Comparison of ENCODE assay signal across 9 cellular contexts in genomic region chr11:1202154-1202775, GRCh38. TPM values are rescaled to one million over a fixed set of nuclear protein-coding genes. Genes with fewer than 3 reads are reported as not detected.
A peak's percentile ranks its signal among the peaks of the same experiment; 100 is the strongest.
DNase-seq lines count a peak whose midpoint lies in the region; ATAC-seq and TF ChIP-seq lines count a peak whose summit lies in the region.
"Had no signal": no experiment of that assay in that cellular context is flagged by ENCODE, and none has a peak within 500 bp of the region (broad histone marks: within the 10 kb centered on the region; RNA-seq: fewer than 3 reads in every experiment).

No MANE protein-coding gene starts in this region.

- H3K4me1 Mint-ChIP-seq in progenitor cell of endocrine pancreas (ENCODE audit: low read depth): no peaks in the 10 kb centered on the region
- H3K4me1 Mint-ChIP-seq in stimulated activated memory B cell treated with anti-CD40 and anti-IgM and Interleukin-4, amounts not matched to agents 10 μg/mL and 1 μg/mL and 100 μg/mL, for 72 hours: no peaks in the 10 kb centered on the region

- no peak for TF ChIP-seq CTCF in progenitor cell of endocrine pancreas (IDR thresholded peaks at IDR 0.05; ENCODE audit: unreplicated experiment)

- H3K4me3 ChIP-seq in Jurkat, Clone E6-1 (ENCODE audit: low read length): no peak overlapping the region

- H3K27me3 Mint-ChIP-seq in progenitor cell of endocrine pancreas: peaks cover 9% of the 10 kb centered on the region
- H3K27me3 Mint-ChIP-seq in stimulated activated memory B cell treated with anti-CD40 and anti-IgM and Interleukin-4, amounts not matched to agents 10 μg/mL and 1 μg/mL and 100 μg/mL, for 72 hours: peaks cover 13% of the 10 kb centered on the region

- DNase-seq in NCI-H82 (lab: John Stamatoyannopoulos, UW): peak; percentile 20
- DNase-seq in NCI-H82 treated with DMSO at 0.1 percent for 48 hours (lab: John Stamatoyannopoulos, UW; ENCODE audit: unreplicated experiment): no peak
- DNase-seq in Jurkat, Clone E6-1 (ENCODE audit: low read depth, low spot score): peak; percentile 15
- DNase-seq in cerebellar cortex (ENCODE audit: low spot score): peak; percentile 7
- DNase-seq in progenitor cell of endocrine pancreas (ENCODE audit: low spot score, unreplicated experiment): peak; percentile 8
- DNase-seq in DMS114 treated with DMSO at 0.1 percent for 48 hours (lab: John Stamatoyannopoulos, UW; ENCODE audit: unreplicated experiment): no peak
- no peak for DNase-seq in NCI-H748 (lab: John Stamatoyannopoulos, UW; ENCODE audit: unreplicated experiment)

- no peaks in the 10 kb centered on the region for H3K36me3 Mint-ChIP-seq in progenitor cell of endocrine pancreas (ENCODE audit: insufficient read depth)
- H3K36me3 Mint-ChIP-seq in stimulated activated memory B cell treated with anti-CD40 and anti-IgM and Interleukin-4, amounts not matched to agents 10 μg/mL and 1 μg/mL and 100 μg/mL, for 72 hours: no peaks in the 10 kb centered on the region

- no peak overlapping the region for H3K27ac Mint-ChIP-seq in progenitor cell of endocrine pancreas
- no peak overlapping the region for H3K27ac Mint-ChIP-seq in stimulated activated memory B cell treated with anti-CD40 and anti-IgM and Interleukin-4, amounts not matched to agents 10 μg/mL and 1 μg/mL and 100 μg/mL, for 72 hours

- no peak for ATAC-seq in stimulated activated memory B cell treated with anti-CD40 and anti-IgM and Interleukin-4, amounts not matched to agents 10 μg/mL and 1 μg/mL and 100 μg/mL, for 72 hours

- H3K9me3 Mint-ChIP-seq in progenitor cell of endocrine pancreas (ENCODE audit: low read depth): no peaks in the 10 kb centered on the region
- H3K9me3 Mint-ChIP-seq in stimulated activated memory B cell treated with anti-CD40 and anti-IgM and Interleukin-4, amounts not matched to agents 10 μg/mL and 1 μg/mL and 100 μg/mL, for 72 hours: no peaks in the 10 kb centered on the region

- no peak overlapping the region for H3K4me3 Mint-ChIP-seq in progenitor cell of endocrine pancreas (ENCODE audit: low read depth)
- no peak overlapping the region for H3K4me3 Mint-ChIP-seq in stimulated activated memory B cell treated with anti-CD40 and anti-IgM and Interleukin-4, amounts not matched to agents 10 μg/mL and 1 μg/mL and 100 μg/mL, for 72 hours

RNA-seq across cellular contexts. Expression of gene MUC5B, which starts 20.6 kb away (rescaled TPM):
- polyA plus RNA-seq in Jurkat, Clone E6-1 (2012; ENCODE audit: insufficient read depth, insufficient read length): not detected
- not detected in 2 replicates for total RNA-seq in progenitor cell of endocrine pancreas
- total RNA-seq: lung microvascular endothelial cell had no signal

RNA-seq across cellular contexts. Expression of gene MUC5AC, which starts 44.5 kb away (rescaled TPM):
- not detected for polyA plus RNA-seq in Jurkat, Clone E6-1 (2012; ENCODE audit: insufficient read depth, insufficient read length)
- 0.02 TPM in 1 of 2 replicates, not detected in the other for total RNA-seq in progenitor cell of endocrine pancreas
- total RNA-seq: lung microvascular endothelial cell had no signal

Comparison
In these comparisons a context has a peak if more than half of its experiments do, and no peak if none do; other contexts are left out.
1. DNase-seq: peak in NCI-H82 (single experiment), Jurkat, Clone E6-1 (single experiment), cerebellar cortex (single experiment) and progenitor cell of endocrine pancreas (single experiment); none in NCI-H82 treated with DMSO at 0.1 percent for 48 hours (single experiment), DMS114 treated with DMSO at 0.1 percent for 48 hours (single experiment) and NCI-H748 (single experiment).